Comparison of ENCODE assay signal across 11 cellular contexts in the genomic region with DNA sequence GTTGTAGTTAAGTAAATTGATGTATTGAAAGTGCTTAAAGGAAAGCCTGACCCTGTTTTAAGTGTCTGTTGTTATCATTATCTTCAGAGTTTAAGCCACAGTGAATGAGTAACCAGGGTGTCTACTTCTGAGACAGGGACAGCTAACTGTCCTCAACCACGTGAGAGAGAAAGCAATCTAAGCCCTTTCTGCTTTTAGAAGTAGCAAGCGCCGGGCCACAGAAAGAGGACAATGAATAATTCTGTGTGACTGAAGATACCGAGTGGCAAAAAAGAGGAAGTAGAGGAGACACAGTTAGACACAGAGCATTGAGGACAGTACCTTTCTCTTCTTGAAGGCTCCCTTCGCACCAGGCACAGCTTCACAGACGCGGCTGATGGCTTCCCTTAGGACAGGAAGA.
A peak's percentile ranks its signal among the peaks of the same experiment; 100 is the strongest.
DNase-seq lines count a peak whose midpoint lies in the region; ATAC-seq and TF ChIP-seq lines count a peak whose summit lies in the region.
"Had no signal": no experiment of that assay in that cellular context is flagged by ENCODE, and none has a peak within 500 bp of the region (broad histone marks: within the 10 kb centered on the region; RNA-seq: fewer than 3 reads in every experiment).

No MANE protein-coding gene starts in this region.

- ATAC-seq in GM19455 (IDR thresholded peaks at IDR 0.05; ENCODE audit: unreplicated experiment) = peak; percentile 60
- peak; percentile 71 for ATAC-seq in HG03159 (IDR thresholded peaks at IDR 0.05; ENCODE audit: unreplicated experiment)
- peak; percentile 77 to 93 for ATAC-seq in stimulated activated naive B cell treated with anti-CD40 and anti-IgM and Interleukin-4, amounts not matched to agents 10 μg/mL and 1 μg/mL and 100 μg/mL, for 72 hours (replicated peaks)
- no peak for ATAC-seq in natural killer cell
- ATAC-seq: activated naive CD8-positive, alpha-beta T cell treated with anti-CD3 and anti-CD28 coated beads, Interleukin-2, amount 50 U/mL, for 24 hours had no signal

- peaks cover 27 to 39% of the 10 kb centered on the region in 2 donors for H3K27me3 Mint-ChIP-seq in stimulated activated naive B cell treated with anti-CD40 and anti-IgM and Interleukin-4, amounts not matched to agents 10 μg/mL and 1 μg/mL and 100 μg/mL, for 72 hours
- H3K27me3 Mint-ChIP-seq in natural killer cell (ENCODE audit: low read depth in 2 of 2) = peaks cover 12 to 31% of the 10 kb centered on the region in 2 donors

- intact Hi-C loops in natural killer cell (cut with micrococcal nuclease) = no loop called here

- no peaks in the 10 kb centered on the region for H3K9me3 Mint-ChIP-seq in stimulated activated naive B cell treated with anti-CD40 and anti-IgM and Interleukin-4, amounts not matched to agents 10 μg/mL and 1 μg/mL and 100 μg/mL, for 72 hours
- H3K9me3 Mint-ChIP-seq in natural killer cell = no peaks in the 10 kb centered on the region
- H3K9me3 Mint-ChIP-seq: activated CD4-positive, alpha-beta T cell treated with anti-CD3 and anti-CD28 coated beads, Interleukin-2, amount 10 ng/mL, durations not matched to agents 24 days and 14 days; activated naive CD8-positive, alpha-beta T cell treated with anti-CD3 and anti-CD28 coated beads, Interleukin-2, amount 50 U/mL, for 24 hours had no signal

- H3K4me1 Mint-ChIP-seq in stimulated activated naive B cell treated with anti-CD40 and anti-IgM and Interleukin-4, amounts not matched to agents 10 μg/mL and 1 μg/mL and 100 μg/mL, for 72 hours = peaks cover 4 to 5% of the 10 kb centered on the region in 2 donors
- no peaks in the 10 kb centered on the region for H3K4me1 Mint-ChIP-seq in natural killer cell
- H3K4me1 Mint-ChIP-seq: activated CD4-positive, alpha-beta T cell treated with anti-CD3 and anti-CD28 coated beads, Interleukin-2, amount 10 ng/mL, durations not matched to agents 24 days and 14 days; activated naive CD8-positive, alpha-beta T cell treated with anti-CD3 and anti-CD28 coated beads, Interleukin-2, amount 50 U/mL, for 24 hours had no signal

- peak overlapping the region; percentile 59 for H3K27ac Mint-ChIP-seq in stimulated activated naive B cell treated with anti-CD40 and anti-IgM and Interleukin-4, amounts not matched to agents 10 μg/mL and 1 μg/mL and 100 μg/mL, for 72 hours
- H3K27ac Mint-ChIP-seq in natural killer cell = no peak overlapping the region
- H3K27ac Mint-ChIP-seq: activated CD4-positive, alpha-beta T cell treated with anti-CD3 and anti-CD28 coated beads, Interleukin-2, amount 10 ng/mL, durations not matched to agents 24 days and 14 days; activated naive CD8-positive, alpha-beta T cell treated with anti-CD3 and anti-CD28 coated beads, Interleukin-2, amount 50 U/mL, for 24 hours had no signal

- no peaks in the 10 kb centered on the region for H3K36me3 Mint-ChIP-seq in stimulated activated naive B cell treated with anti-CD40 and anti-IgM and Interleukin-4, amounts not matched to agents 10 μg/mL and 1 μg/mL and 100 μg/mL, for 72 hours
- no peaks in the 10 kb centered on the region for H3K36me3 Mint-ChIP-seq in natural killer cell

- H3K4me3 Mint-ChIP-seq in stimulated activated naive B cell treated with anti-CD40 and anti-IgM and Interleukin-4, amounts not matched to agents 10 μg/mL and 1 μg/mL and 100 μg/mL, for 72 hours = no peak overlapping the region
- H3K4me3 Mint-ChIP-seq in natural killer cell = no peak overlapping the region
- H3K4me3 Mint-ChIP-seq: activated CD4-positive, alpha-beta T cell treated with anti-CD3 and anti-CD28 coated beads, Interleukin-2, amount 10 ng/mL, durations not matched to agents 24 days and 14 days; activated naive CD8-positive, alpha-beta T cell treated with anti-CD3 and anti-CD28 coated beads, Interleukin-2, amount 50 U/mL, for 24 hours had no signal

- DNase-seq in SKM-1 (lab: John Stamatoyannopoulos, UW; ENCODE audit: unreplicated experiment) (peak; percentile 13), NCI-H774 (lab: John Stamatoyannopoulos, UW) (no peak), natural killer cell (no peak)
- peak; percentile 1 for DNase-seq in stimulated activated naive B cell treated with anti-CD40 and anti-IgM and Interleukin-4, amounts not matched to agents 10 μg/mL and 1 μg/mL and 100 μg/mL, for 72 hours
- DNase-seq in central memory CD4-positive, alpha-beta T cell = no peak
- DNase-seq: activated CD4-positive, alpha-beta T cell treated with anti-CD3 and anti-CD28 coated beads, Interleukin-2, amount 10 ng/mL, durations not matched to agents 24 days and 14 days; activated naive CD8-positive, alpha-beta T cell treated with anti-CD3 and anti-CD28 coated beads, Interleukin-2, amount 50 U/mL, for 24 hours; effector memory CD4-positive, alpha-beta T cell; ovary had no signal

- TF ChIP-seq CTCF in natural killer cell (IDR thresholded peaks at IDR 0.05) = no peak

Comparison
In these comparisons a context has a peak if more than half of its experiments do, and no peak if none do; other contexts are left out.
1. ATAC-seq: peak in GM19455 (single experiment), HG03159 (single experiment) and stimulated activated naive B cell treated with anti-CD40 and anti-IgM and Interleukin-4, amounts not matched to agents 10 μg/mL and 1 μg/mL and 100 μg/mL, for 72 hours (2 of 2); none in natural killer cell (0 of 3).
2. DNase-seq: peak in SKM-1 (single experiment) and stimulated activated naive B cell treated with anti-CD40 and anti-IgM and Interleukin-4, amounts not matched to agents 10 μg/mL and 1 μg/mL and 100 μg/mL, for 72 hours (single experiment); none in NCI-H774 (single experiment), natural killer cell (single experiment) and central memory CD4-positive, alpha-beta T cell (single experiment).